22 cellular contexts compared by ENCODE assay signal in genomic region chr1:20742671-20743070, GRCh38. TPM values are rescaled to one million over a fixed set of nuclear protein-coding genes. Genes with fewer than 3 reads are reported as not detected.
"Had no signal": no experiment of that assay in that cellular context is flagged by ENCODE, and none has a peak within 500 bp of the region (broad histone marks: within the 10 kb centered on the region; RNA-seq: fewer than 3 reads in every experiment).

No MANE protein-coding gene starts in this region.

- ATAC-seq: activated T-cell treated with anti-CD3 and anti-CD28 coated beads, Interleukin-2, amount 50 U/mL, for 72 hours; effector memory CD8-positive, alpha-beta T cell; left lung; psoas muscle; right cardiac atrium had no signal

- H3K4me3 ChIP-seq: esophagus squamous epithelium, left lung, psoas muscle, skin epidermis, thoracic aorta, upper lobe of left lung had no signal

- H3K4me1 ChIP-seq: esophagus squamous epithelium, left lung, upper lobe of left lung had no signal

- H3K27ac ChIP-seq: esophagus squamous epithelium, left lung, psoas muscle, skin epidermis, thoracic aorta, upper lobe of left lung had no signal

- DNase-seq: activated B cell treated with CpG ODN at 0.5 μM for 24 hours; activated CD4-positive, alpha-beta T cell treated with anti-CD3 and anti-CD28 coated beads for 4 hours; activated CD8-positive, alpha-beta memory T cell treated with anti-CD3 and anti-CD28 coated beads for 24 hours; activated CD8-positive, alpha-beta memory T cell treated with anti-CD3 and anti-CD28 coated beads, Interleukin-2, amount 50 U/mL, for 48 hours; activated gamma-delta T cell treated with Interleukin-2 at 50 U/mL for 16 hours; activated naive CD8-positive, alpha-beta T cell treated with anti-CD3 and anti-CD28 coated beads for 36 hours; activated T-cell treated with anti-CD3 and anti-CD28 coated beads, Interleukin-2, amount 50 U/mL, for 72 hours; amygdala; effector memory CD8-positive, alpha-beta T cell; esophagus squamous epithelium; head of caudate nucleus; left lung; psoas muscle; right cardiac atrium; stimulated activated CD4-positive, alpha-beta T cell treated with anti-CD3 and anti-CD28 coated beads, Interleukin-15, amount 100 ng/mL, for 24 hours; stimulated activated CD4-positive, alpha-beta T cell treated with anti-CD3 and anti-CD28 coated beads, Interleukin-2, amount 100 ng/mL, for 48 hours; T-helper 1 cell; T-helper 9 cell; upper lobe of left lung had no signal

- H3K27me3 ChIP-seq: esophagus squamous epithelium, left lung, upper lobe of left lung had no signal

- H3K9me3 ChIP-seq: esophagus squamous epithelium, left lung, psoas muscle, thoracic aorta, upper lobe of left lung had no signal

RNA-seq across cellular contexts. Expression of gene SH2D5, which starts 10.2 kb away (rescaled TPM):
- total RNA-seq: cardiac septum had no signal

RNA-seq across cellular contexts. Expression of gene KIF17, which starts 24.9 kb away (rescaled TPM):
- total RNA-seq: activated B cell treated with CpG ODN at 0.5 μM for 24 hours; activated T-cell treated with anti-CD3 and anti-CD28 coated beads, Interleukin-2, amount 50 U/mL, for 72 hours had no signal
